1 cellular context compared by ENCODE assay signal in the genomic region with DNA sequence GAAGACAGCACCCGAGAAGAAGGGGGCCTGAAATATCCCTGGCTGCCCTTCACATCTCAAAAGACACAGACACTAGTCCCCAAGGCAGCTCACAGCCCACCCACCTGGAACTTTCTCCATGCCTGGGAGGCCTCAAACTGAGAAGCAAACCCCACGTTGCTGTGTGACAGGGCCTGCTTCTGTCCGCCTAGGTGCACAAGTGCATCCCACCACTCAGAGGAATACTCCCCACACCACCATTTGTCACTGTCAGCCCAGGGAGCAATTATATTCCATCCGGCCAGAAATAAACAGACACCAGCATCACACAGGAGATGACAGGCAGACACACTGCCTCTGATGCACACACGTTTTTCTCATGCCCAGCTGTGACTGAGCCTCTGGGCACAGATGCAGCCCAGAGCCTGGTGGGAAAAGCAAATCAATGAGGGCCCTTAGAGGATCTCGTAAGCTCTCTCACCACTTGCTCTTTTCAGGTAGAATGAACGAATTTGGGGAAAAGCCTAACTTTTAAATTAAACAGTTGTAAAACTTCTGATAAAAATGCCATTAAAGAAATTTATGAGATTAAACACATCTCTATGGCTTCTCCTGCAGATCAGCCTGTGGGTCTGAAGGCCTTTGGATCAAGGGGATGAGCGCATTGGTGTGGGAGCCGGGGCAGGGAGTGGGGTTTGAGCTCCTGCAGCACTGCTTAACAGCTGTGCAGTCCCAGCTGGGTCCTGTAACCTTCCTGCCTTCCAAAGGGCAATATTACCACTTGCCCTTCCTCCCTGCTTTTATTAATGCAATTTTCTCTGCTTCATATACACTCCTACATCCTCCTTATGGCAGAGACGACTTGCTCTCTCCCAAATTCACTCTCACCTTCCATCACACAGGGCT.
TF ChIP-seq lines count a peak whose summit lies in the region.

No MANE protein-coding gene starts in this region.

TF ChIP-seq in SK-N-SH, 30 proteins besides CTCF, POLR2A, EP300 and RAD21 (continued from another document):
- TF ChIP-seq, protein P1, sequence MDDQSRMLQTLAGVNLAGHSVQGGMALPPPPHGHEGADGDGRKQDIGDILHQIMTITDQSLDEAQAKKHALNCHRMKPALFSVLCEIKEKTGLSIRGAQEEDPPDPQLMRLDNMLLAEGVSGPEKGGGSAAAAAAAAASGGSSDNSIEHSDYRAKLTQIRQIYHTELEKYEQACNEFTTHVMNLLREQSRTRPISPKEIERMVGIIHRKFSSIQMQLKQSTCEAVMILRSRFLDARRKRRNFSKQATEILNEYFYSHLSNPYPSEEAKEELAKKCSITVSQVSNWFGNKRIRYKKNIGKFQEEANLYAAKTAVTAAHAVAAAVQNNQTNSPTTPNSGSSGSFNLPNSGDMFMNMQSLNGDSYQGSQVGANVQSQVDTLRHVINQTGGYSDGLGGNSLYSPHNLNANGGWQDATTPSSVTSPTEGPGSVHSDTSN (IDR thresholded peaks at IDR 0.05): no peak
- TF ChIP-seq, protein P2, sequence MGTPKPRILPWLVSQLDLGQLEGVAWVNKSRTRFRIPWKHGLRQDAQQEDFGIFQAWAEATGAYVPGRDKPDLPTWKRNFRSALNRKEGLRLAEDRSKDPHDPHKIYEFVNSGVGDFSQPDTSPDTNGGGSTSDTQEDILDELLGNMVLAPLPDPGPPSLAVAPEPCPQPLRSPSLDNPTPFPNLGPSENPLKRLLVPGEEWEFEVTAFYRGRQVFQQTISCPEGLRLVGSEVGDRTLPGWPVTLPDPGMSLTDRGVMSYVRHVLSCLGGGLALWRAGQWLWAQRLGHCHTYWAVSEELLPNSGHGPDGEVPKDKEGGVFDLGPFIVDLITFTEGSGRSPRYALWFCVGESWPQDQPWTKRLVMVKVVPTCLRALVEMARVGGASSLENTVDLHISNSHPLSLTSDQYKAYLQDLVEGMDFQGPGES (IDR thresholded peaks at IDR 0.05; ENCODE audit: low read depth, low read length): no peak
- TF ChIP-seq, protein P3, sequence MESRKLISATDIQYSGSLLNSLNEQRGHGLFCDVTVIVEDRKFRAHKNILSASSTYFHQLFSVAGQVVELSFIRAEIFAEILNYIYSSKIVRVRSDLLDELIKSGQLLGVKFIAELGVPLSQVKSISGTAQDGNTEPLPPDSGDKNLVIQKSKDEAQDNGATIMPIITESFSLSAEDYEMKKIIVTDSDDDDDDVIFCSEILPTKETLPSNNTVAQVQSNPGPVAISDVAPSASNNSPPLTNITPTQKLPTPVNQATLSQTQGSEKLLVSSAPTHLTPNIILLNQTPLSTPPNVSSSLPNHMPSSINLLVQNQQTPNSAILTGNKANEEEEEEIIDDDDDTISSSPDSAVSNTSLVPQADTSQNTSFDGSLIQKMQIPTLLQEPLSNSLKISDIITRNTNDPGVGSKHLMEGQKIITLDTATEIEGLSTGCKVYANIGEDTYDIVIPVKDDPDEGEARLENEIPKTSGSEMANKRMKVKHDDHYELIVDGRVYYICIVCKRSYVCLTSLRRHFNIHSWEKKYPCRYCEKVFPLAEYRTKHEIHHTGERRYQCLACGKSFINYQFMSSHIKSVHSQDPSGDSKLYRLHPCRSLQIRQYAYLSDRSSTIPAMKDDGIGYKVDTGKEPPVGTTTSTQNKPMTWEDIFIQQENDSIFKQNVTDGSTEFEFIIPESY (IDR thresholded peaks at IDR 0.05; ENCODE audit: borderline replicate concordance, low read depth): no peak
- TF ChIP-seq MXI1 (IDR thresholded peaks at IDR 0.05; ENCODE audit: low read depth, low read length) (peak; percentile 84; the same call in 1 of the 2 replicates), TCF12 (IDR thresholded peaks at IDR 0.05) (no peak), SIN3A (IDR thresholded peaks at IDR 0.05; ENCODE audit: borderline replicate concordance, low read depth, low read length) (no peak), NFIC (IDR thresholded peaks at IDR 0.05; ENCODE audit: borderline replicate concordance) (no peak), REST (IDR thresholded peaks at IDR 0.05; ENCODE audit: low read depth, low read length) (no peak), CHD2 (IDR thresholded peaks at IDR 0.05; ENCODE audit: low read length, partially characterized antibody) (no peak)
TF ChIP-seq in SK-N-SH: peak in this region for 2.
